Comparison of ENCODE assay signal across 26 cellular contexts in genomic region chr10:90372442-90372841, GRCh38.
"Had no signal": no experiment of that assay in that cellular context is flagged by ENCODE, and none has a peak within 500 bp of the region (broad histone marks: within the 10 kb centered on the region; RNA-seq: fewer than 3 reads in every experiment).

No MANE protein-coding gene starts in this region.

- H3K27me3 ChIP-seq: colonic mucosa, left lung, right atrium auricular region, stomach, thyroid gland, vagina had no signal

- H3K36me3 ChIP-seq: colonic mucosa, left lung, prostate gland, right atrium auricular region, stomach, thyroid gland, vagina had no signal

- H3K36me3 Mint-ChIP-seq: mesothelial cell of epicardium; stimulated activated effector memory CD8-positive, alpha-beta T cell treated with anti-CD3 and anti-CD28 coated beads, Interleukin-12 subunit alpha, Interleukin-12 subunit beta, amount 100 ng/mL, for 72 hours had no signal

- FAIRE-seq: kidney had no signal

- H3K27ac Mint-ChIP-seq: dendritic cell treated with granulocyte-macrophage colony-stimulating factor and Interleukin-4, amounts not matched to agents 40 ng/mL and 50 ng/mL, for 4 days; endodermal cell; mesothelial cell of epicardium; naive B cell; nephron progenitor cell; stimulated activated effector memory CD8-positive, alpha-beta T cell treated with anti-CD3 and anti-CD28 coated beads, Interleukin-12 subunit alpha, Interleukin-12 subunit beta, amount 100 ng/mL, for 72 hours had no signal

- H3K4me1 ChIP-seq: colonic mucosa, left lung, prostate gland, right atrium auricular region, stomach, thyroid gland, vagina had no signal

- H3K27me3 Mint-ChIP-seq: dendritic cell treated with granulocyte-macrophage colony-stimulating factor and Interleukin-4, amounts not matched to agents 40 ng/mL and 50 ng/mL, for 4 days had no signal

- H3K4me1 Mint-ChIP-seq: endodermal cell; naive B cell; nephron progenitor cell; stimulated activated effector memory CD8-positive, alpha-beta T cell treated with anti-CD3 and anti-CD28 coated beads, Interleukin-12 subunit alpha, Interleukin-12 subunit beta, amount 100 ng/mL, for 72 hours had no signal

- DNase-seq: colonic mucosa; effector CD8-positive, alpha-beta T cell; endodermal cell; head of caudate nucleus; kidney; left lung; mesenchymal stem cell; mucosa of descending colon; naive B cell; nephron progenitor cell; nucleus accumbens; stimulated activated CD4-positive, alpha-beta T cell treated with anti-CD3 and anti-CD28 coated beads, Interleukin-2, amount 100 ng/mL, for 24 hours; stimulated activated CD4-positive, alpha-beta T cell treated with anti-CD3 and anti-CD28 coated beads, Interleukin-4, amount 100 ng/mL, for 24 hours; stimulated activated naive CD4-positive, alpha-beta T cell treated with Interleukin-2 at 50 U/mL for 16 hours; stomach; thyroid gland; trophoblast cell had no signal

- H3K27ac ChIP-seq: colonic mucosa, epithelial cell of prostate, left lung, prostate gland, right atrium auricular region, stomach, thyroid gland, vagina had no signal

- H3K9me3 ChIP-seq: colonic mucosa, mucosa of descending colon, prostate gland, right atrium auricular region, stomach, thyroid gland, vagina had no signal

- H3K4me3 ChIP-seq: colonic mucosa, left lung, mucosa of descending colon, prostate gland, right atrium auricular region, stomach, thyroid gland, vagina had no signal

- H3K9me3 Mint-ChIP-seq: endodermal cell had no signal

- H3K4me3 Mint-ChIP-seq: dendritic cell treated with granulocyte-macrophage colony-stimulating factor and Interleukin-4, amounts not matched to agents 40 ng/mL and 50 ng/mL, for 4 days; endodermal cell; mesothelial cell of epicardium; naive B cell; nephron progenitor cell; stimulated activated effector memory CD8-positive, alpha-beta T cell treated with anti-CD3 and anti-CD28 coated beads, Interleukin-12 subunit alpha, Interleukin-12 subunit beta, amount 100 ng/mL, for 72 hours had no signal

- ATAC-seq: esophagus mucosa; left lung; mucosa of descending colon; sciatic nerve; stimulated activated effector memory CD8-positive, alpha-beta T cell treated with anti-CD3 and anti-CD28 coated beads, Interleukin-12 subunit alpha, Interleukin-12 subunit beta, amount 100 ng/mL, for 72 hours had no signal
